Comparison of ENCODE assay signal across 1 cellular context in genomic region chr11:104944080-104944479, GRCh38.
A peak's percentile ranks its signal among the peaks of the same experiment; 100 is the strongest.
TF ChIP-seq lines count a peak whose summit lies in the region.

No MANE protein-coding gene starts in this region.

TF ChIP-seq in HepG2, 621 proteins besides CTCF, POLR2A, EP300 and RAD21:
- no peak for TF ChIP-seq ARNTL (CRISPR knock-in tag; IDR thresholded peaks at IDR 0.05)
- TF ChIP-seq PLRG1 (conservative IDR thresholded peaks at IDR 0.05), result no peak
- no peak for TF ChIP-seq ZKSCAN5 (CRISPR knock-in tag; IDR thresholded peaks at IDR 0.05)
- TF ChIP-seq GATAD2A (CRISPR knock-in tag; IDR thresholded peaks at IDR 0.05), result peak; percentile 52
- TF ChIP-seq NR2C2 (CRISPR knock-in tag; IDR thresholded peaks at IDR 0.05; ENCODE audit: borderline replicate concordance), result 0 out of 2 replicates have a peak, but pooled peaks have one; percentile 3
- TF ChIP-seq ZNF446 (CRISPR knock-in tag; IDR thresholded peaks at IDR 0.05), result no peak
- 0 out of 2 replicates have a peak, but pooled peaks have one; percentile 48 for TF ChIP-seq FOXK1 (CRISPR knock-in tag; IDR thresholded peaks at IDR 0.05; ENCODE audit: borderline replicate concordance, low read depth)
- no peak for TF ChIP-seq MXD4 (CRISPR knock-in tag; IDR thresholded peaks at IDR 0.05)
- no peak for TF ChIP-seq ZSCAN21 (CRISPR knock-in tag; IDR thresholded peaks at IDR 0.05; ENCODE audit: borderline replicate concordance)
- peak in 1 of 2 experiments; percentile 82; a peak in 2 of 4 replicates for TF ChIP-seq ATF4 (CRISPR knock-in tag; IDR thresholded peaks at IDR 0.05)
- TF ChIP-seq FOXP1 (IDR thresholded peaks at IDR 0.05), result peak; percentile 65; the same call in 1 of the 2 replicates
- peak; percentile 86 for TF ChIP-seq FOXP1 (CRISPR knock-in tag; IDR thresholded peaks at IDR 0.05)
- TF ChIP-seq, protein P1, sequence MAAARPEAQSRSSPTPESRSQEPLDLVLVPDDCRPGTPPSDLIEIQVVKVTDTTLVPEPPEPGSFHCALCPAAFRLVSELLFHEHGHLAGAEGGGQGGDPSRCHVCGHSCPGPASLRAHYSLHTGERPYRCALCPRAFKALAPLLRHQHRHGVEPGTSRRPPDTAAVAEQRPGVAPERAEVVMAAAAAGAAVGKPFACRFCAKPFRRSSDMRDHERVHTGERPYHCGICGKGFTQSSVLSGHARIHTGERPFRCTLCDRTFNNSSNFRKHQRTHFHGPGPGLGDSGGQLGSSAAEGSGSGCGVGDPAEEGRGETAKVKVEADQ (CRISPR knock-in tag; IDR thresholded peaks at IDR 0.05; ENCODE audit: borderline replicate concordance), result no peak
- TF ChIP-seq FOXA1 (IDR thresholded peaks at IDR 0.05), result 0 out of 2 replicates have a peak, but pooled peaks have one; percentile 30
- TF ChIP-seq FOXA1 (CRISPR knock-in tag; IDR thresholded peaks at IDR 0.05), result 0 out of 2 replicates have a peak, but pooled peaks have one; percentile 7
- TF ChIP-seq FOXA3 (CRISPR knock-in tag; IDR thresholded peaks at IDR 0.05), result peak; percentile 68; the same call in 1 of the 2 replicates
- no peak for TF ChIP-seq DR1 (CRISPR knock-in tag; IDR thresholded peaks at IDR 0.05)
